In the genomic region with DNA sequence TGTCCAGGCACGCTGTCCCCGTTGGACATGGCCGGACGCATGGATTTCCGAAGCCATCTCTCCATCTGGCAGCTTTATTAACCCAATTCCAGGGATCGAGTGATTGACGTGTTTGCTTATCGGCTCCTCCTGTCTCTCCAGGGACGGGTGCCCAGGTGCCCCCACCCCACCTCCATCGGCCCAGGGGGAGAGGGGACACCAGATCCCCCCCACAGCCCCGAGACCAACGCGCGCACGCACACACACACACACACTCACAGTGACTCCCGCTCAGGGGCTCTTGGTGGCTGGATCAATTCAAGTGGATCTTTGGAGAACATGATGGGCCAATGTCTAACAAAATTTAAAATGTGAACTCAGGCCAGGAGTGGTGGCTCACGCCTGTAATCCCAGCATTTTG, we compare ENCODE assay signal across 33 cellular contexts. TPM values are rescaled to one million over a fixed set of nuclear protein-coding genes. Genes with fewer than 3 reads are reported as not detected.
"Had no signal": no experiment of that assay in that cellular context is flagged by ENCODE, and none has a peak within 500 bp of the region (broad histone marks: within the 10 kb centered on the region; RNA-seq: fewer than 3 reads in every experiment).

No MANE protein-coding gene starts in this region.

- H3K9me3 ChIP-seq: adrenal gland, body of pancreas, esophagus muscularis mucosa, gastrocnemius medialis had no signal

- H3K4me1 ChIP-seq: foreskin keratinocyte, gastrocnemius medialis had no signal

- H3K4me1 Mint-ChIP-seq: activated T-helper 17 cell treated with anti-CD3 and anti-CD28 coated beads, Interleukin-2, amount 50 U/mL, for 72 hours had no signal

- H3K27ac ChIP-seq: adrenal gland, body of pancreas, esophagus muscularis mucosa, foreskin keratinocyte, gastrocnemius medialis, WERI-Rb-1 had no signal

- DNase-seq: activated B cell treated with CpG ODN at 0.5 μM for 24 hours; activated CD4-positive, alpha-beta T cell treated with anti-CD3 and anti-CD28 coated beads for 48 hours; activated CD4-positive, alpha-beta T cell treated with anti-CD3 and anti-CD28 coated beads, Interleukin-2, amount 50 U/mL, for 1 hour; activated CD4-positive, alpha-beta T cell treated with anti-CD3 and anti-CD28 coated beads, Interleukin-2, amount 50 U/mL, for 48 hours; activated CD8-positive, alpha-beta memory T cell treated with anti-CD3 and anti-CD28 coated beads for 24 hours; activated CD8-positive, alpha-beta T cell treated with anti-CD3 and anti-CD28 coated beads for 36 hours; activated effector memory CD4-positive, alpha-beta T cell treated with Interleukin-2 at 50 U/mL for 16 hours; activated naive CD4-positive, alpha-beta T cell treated with anti-CD3 and anti-CD28 coated beads for 36 hours; activated naive CD8-positive, alpha-beta T cell treated with anti-CD3 and anti-CD28 coated beads for 36 hours; activated naive CD8-positive, alpha-beta T cell treated with anti-CD3 and anti-CD28 coated beads, Interleukin-2, amount 50 U/mL, for 24 hours; activated T-cell treated with anti-CD3 and anti-CD28 coated beads, Interleukin-2, amount 50 U/mL, for 4 hours; adrenal gland; amygdala; aorta; body of pancreas; caudate nucleus; cortex of kidney; dermis blood vessel endothelial cell; effector CD4-positive, alpha-beta T cell; effector memory CD8-positive, alpha-beta T cell; erythroblast; foreskin keratinocyte; gastrocnemius medialis; T-helper 1 cell; T-helper 17 cell; T1000; WERI-Rb-1 had no signal

- H3K4me3 ChIP-seq: adrenal gland, body of pancreas, esophagus muscularis mucosa, gastrocnemius medialis had no signal

- H3K9me3 Mint-ChIP-seq: activated B cell treated with CpG ODN at 0.5 μM for 24 hours; activated CD8-positive, alpha-beta T cell treated with anti-CD3 and anti-CD28 coated beads for 36 hours; activated naive CD4-positive, alpha-beta T cell treated with anti-CD3 and anti-CD28 coated beads for 36 hours; activated naive CD4-positive, alpha-beta T cell treated with anti-CD3 and anti-CD28 coated beads, Interleukin-2, amount 50 U/mL, for 24 hours; activated naive CD8-positive, alpha-beta T cell treated with anti-CD3 and anti-CD28 coated beads for 36 hours; activated naive CD8-positive, alpha-beta T cell treated with anti-CD3 and anti-CD28 coated beads, Interleukin-2, amount 50 U/mL, for 24 hours; activated T-cell treated with anti-CD3 and anti-CD28 coated beads, Interleukin-2, amount 50 U/mL, for 4 hours; activated T-helper 17 cell treated with anti-CD3 and anti-CD28 coated beads, Interleukin-2, amount 50 U/mL, for 72 hours; effector memory CD8-positive, alpha-beta T cell; T-helper 2 cell treated with Interferon-gamma antibody and Interleukin-4, amounts not matched to agents 5 μg/mL and 100 μg/mL, for 36 hours had no signal

- H3K27ac Mint-ChIP-seq: activated B cell treated with CpG ODN at 0.5 μM for 24 hours; activated CD8-positive, alpha-beta T cell treated with anti-CD3 and anti-CD28 coated beads for 36 hours; activated naive CD4-positive, alpha-beta T cell treated with anti-CD3 and anti-CD28 coated beads for 36 hours; activated naive CD4-positive, alpha-beta T cell treated with anti-CD3 and anti-CD28 coated beads, Interleukin-2, amount 50 U/mL, for 24 hours; activated naive CD8-positive, alpha-beta T cell treated with anti-CD3 and anti-CD28 coated beads for 36 hours; activated naive CD8-positive, alpha-beta T cell treated with anti-CD3 and anti-CD28 coated beads, Interleukin-2, amount 50 U/mL, for 24 hours; activated T-helper 17 cell treated with anti-CD3 and anti-CD28 coated beads, Interleukin-2, amount 50 U/mL, for 72 hours; effector memory CD8-positive, alpha-beta T cell; T-helper 17 cell; T-helper 2 cell treated with Interferon-gamma antibody and Interleukin-4, amounts not matched to agents 5 μg/mL and 100 μg/mL, for 36 hours had no signal

- H3K36me3 Mint-ChIP-seq: activated naive CD4-positive, alpha-beta T cell treated with anti-CD3 and anti-CD28 coated beads, Interleukin-2, amount 50 U/mL, for 24 hours; activated naive CD8-positive, alpha-beta T cell treated with anti-CD3 and anti-CD28 coated beads for 36 hours had no signal

- ATAC-seq: activated CD4-positive, CD25-positive, alpha-beta regulatory T cell treated with anti-CD3 and anti-CD28 coated beads, Interleukin-2, amount 50 U/mL, for 24 hours; activated CD8-positive, alpha-beta T cell treated with anti-CD3 and anti-CD28 coated beads for 36 hours; activated naive CD8-positive, alpha-beta T cell treated with anti-CD3 and anti-CD28 coated beads, Interleukin-2, amount 50 U/mL, for 24 hours; activated T-cell treated with anti-CD3 and anti-CD28 coated beads, Interleukin-2, amount 50 U/mL, for 4 hours; activated T-helper 17 cell treated with anti-CD3 and anti-CD28 coated beads, Interleukin-2, amount 50 U/mL, for 72 hours; body of pancreas; effector memory CD8-positive, alpha-beta T cell; foreskin keratinocyte; gastrocnemius medialis; T-helper 17 cell had no signal

- H3K4me3 Mint-ChIP-seq: activated B cell treated with CpG ODN at 0.5 μM for 24 hours; activated CD8-positive, alpha-beta T cell treated with anti-CD3 and anti-CD28 coated beads for 36 hours; activated naive CD4-positive, alpha-beta T cell treated with anti-CD3 and anti-CD28 coated beads for 36 hours; activated naive CD4-positive, alpha-beta T cell treated with anti-CD3 and anti-CD28 coated beads, Interleukin-2, amount 50 U/mL, for 24 hours; activated naive CD8-positive, alpha-beta T cell treated with anti-CD3 and anti-CD28 coated beads for 36 hours; activated naive CD8-positive, alpha-beta T cell treated with anti-CD3 and anti-CD28 coated beads, Interleukin-2, amount 50 U/mL, for 24 hours; activated T-cell treated with anti-CD3 and anti-CD28 coated beads, Interleukin-2, amount 50 U/mL, for 4 hours; activated T-helper 17 cell treated with anti-CD3 and anti-CD28 coated beads, Interleukin-2, amount 50 U/mL, for 72 hours; effector memory CD8-positive, alpha-beta T cell; T-helper 17 cell; T-helper 2 cell treated with Interferon-gamma antibody and Interleukin-4, amounts not matched to agents 5 μg/mL and 100 μg/mL, for 36 hours had no signal

- H3K36me3 ChIP-seq: adrenal gland, esophagus muscularis mucosa, gastrocnemius medialis, WERI-Rb-1 had no signal

RNA-seq across cellular contexts. Expression of a gene that starts 23.1 kb away (rescaled TPM):
- total RNA-seq: activated B cell treated with CpG ODN at 0.5 μM for 24 hours; activated CD8-positive, alpha-beta T cell treated with anti-CD3 and anti-CD28 coated beads for 36 hours; activated naive CD4-positive, alpha-beta T cell treated with anti-CD3 and anti-CD28 coated beads for 36 hours; activated naive CD8-positive, alpha-beta T cell treated with anti-CD3 and anti-CD28 coated beads for 36 hours; activated T-cell treated with anti-CD3 and anti-CD28 coated beads, Interleukin-2, amount 50 U/mL, for 4 hours; activated T-helper 17 cell treated with anti-CD3 and anti-CD28 coated beads, Interleukin-2, amount 50 U/mL, for 72 hours; adrenal gland; aorta; chondrocyte; dermis blood vessel endothelial cell; esophagus muscularis mucosa; foreskin keratinocyte; gastrocnemius medialis; T-helper 17 cell had no signal
- polyA plus RNA-seq: foreskin keratinocyte had no signal
